8 cellular contexts compared by ENCODE assay signal in genomic region chr14:77099425-77100167, GRCh38. TPM values are rescaled to one million over a fixed set of nuclear protein-coding genes. Genes with fewer than 3 reads are reported as not detected.
DNase-seq lines count a peak whose midpoint lies in the region; ATAC-seq, FAIRE-seq and TF ChIP-seq lines count a peak whose summit lies in the region.

No MANE protein-coding gene starts in this region.

- no peaks in the 10 kb centered on the region for H4K20me1 ChIP-seq in PC-3 (ENCODE audit: low read length)
- H4K20me1 ChIP-seq in H1 (replicated peaks in 1 of 2; ENCODE audit: control insufficient read depth in 1 of 2, insufficient read depth in 2 of 2, low read length in 2 of 2): no peaks in the 10 kb centered on the region
- H4K20me1 ChIP-seq in neural cell (ENCODE audit: insufficient read depth): no peaks in the 10 kb centered on the region

- POLR2A ChIA-PET in PC-3 (lab: Charles Lee; ENCODE audit: unreplicated experiment) (no interaction called here), H1 (lab: Charles Lee; ENCODE audit: partially characterized antibody) (interaction anchor here (0.6 to 8.3 kb wide), 8 partner anchors 12 to 213 kb away, joined by 3 to 49 read pairs (median 5); partner anchors contain the start of gene IRF2BPL)

- no peak overlapping the region for H2AK5ac ChIP-seq in H1 (ENCODE audit: low read depth, low read length)

- ATAC-seq in left ventricle myocardium superior: no peak
- no peak for ATAC-seq in PC-3
- no peak for ATAC-seq in activated CD4-positive, CD25-positive, alpha-beta regulatory T cell treated with anti-CD3 and anti-CD28 coated beads, Interleukin-2, amount 50 U/mL, for 24 hours
- ATAC-seq in HG03342 (IDR thresholded peaks at IDR 0.05; ENCODE audit: unreplicated experiment): no peak

- FAIRE-seq in H1 (lab: Jason Lieb, UNC): no peak

- H3K4me2 ChIP-seq in PC-3 (ENCODE audit: low read length) (peak overlapping the region; percentile 94), H1 (ENCODE audit: insufficient read depth in 1 of 2, low read depth in 2 of 2, low read length in 2 of 2) (peak overlapping the region; percentile 82 to 96; a peak in 3 of 4 replicates), neural cell (ENCODE audit: low read length) (peak overlapping the region; percentile 93)

- H2BK120ac ChIP-seq in H1 (replicated peaks; ENCODE audit: low read depth, low read length): no peak overlapping the region

- H2BK20ac ChIP-seq in H1 (ENCODE audit: low read length): no peak overlapping the region

- peaks cover 14% of the 10 kb centered on the region; the same call in 1 of the 2 replicates for H3K23me2 ChIP-seq in H1 (ENCODE audit: low read depth, low read length)

- no peak overlapping the region for H2BK12ac ChIP-seq in H1 (ENCODE audit: low read depth, low read length)

- TF ChIP-seq EP300 in H1 (IDR thresholded peaks at IDR 0.05; ENCODE audit: borderline replicate concordance in 1 of 2, low read depth in 2 of 2, low read length in 2 of 2) (no peak), neural cell (conservative IDR thresholded peaks at IDR 0.05; ENCODE audit: poor library complexity, severe bottlenecking) (no peak)

- TF ChIP-seq RAD21 in H1 (IDR thresholded peaks at IDR 0.05 in 1 of 2, conservative IDR thresholded peaks at IDR 0.05 in 1 of 2; ENCODE audit: low read depth in 2 of 2, low read length in 2 of 2) (no peak), neural cell (conservative IDR thresholded peaks at IDR 0.05) (no peak)

- TSS peak; percentile 27 for BruUV-seq in PC-3 (replicated peaks; lab: Mats Ljungman, UMichigan)

- CTCF ChIA-PET in PC-3 (lab: Charles Lee): no interaction called here
- CTCF ChIA-PET in H1 (lab: Charles Lee; ENCODE audit: partially characterized antibody): interaction anchor here (0.5 to 56.8 kb wide), 10 partner anchors 11 to 227 kb away, joined by 3 to 1490 read pairs (median 6); partner anchors contain the start of gene ZDHHC22

- H2BK5ac ChIP-seq in H1 (ENCODE audit: low read depth, low read length): no peak overlapping the region

- H3K4me3 ChIP-seq in left ventricle myocardium inferior (peak overlapping the region; percentile 84), PC-3 (ENCODE audit: low read length) (peak overlapping the region; percentile 88), H1 (ENCODE audit: extremely low read depth in 1 of 4, insufficient read depth in 2 of 4, low read depth in 3 of 4, low read length in 4 of 4) (peak overlapping the region; percentile 87 to 96 (median 88); a peak in 5 of 8 replicates), neural cell (ENCODE audit: low read length) (peak overlapping the region; percentile 87)

- no peak overlapping the region for H4K5ac ChIP-seq in H1 (ENCODE audit: insufficient read length, low read depth, low read length)

- no peak overlapping the region for H3K14ac ChIP-seq in H1 (ENCODE audit: insufficient read length)

- H3K9ac ChIP-seq in PC-3 (ENCODE audit: low read length): no peak overlapping the region
- no peak overlapping the region for H3K9ac ChIP-seq in H1 (replicated peaks in 1 of 4; ENCODE audit: extremely low read depth in 1 of 4, low read depth in 3 of 4, low read length in 3 of 4)
- H3K9ac ChIP-seq in neural cell (ENCODE audit: low read length): peak overlapping the region; percentile 97

- no peak for TF ChIP-seq POLR2A in H1 (IDR thresholded peaks at IDR 0.05; ENCODE audit: control extremely low read depth in 1 of 2, low read depth in 2 of 2, low read length in 2 of 2)

- H3K56ac ChIP-seq in H1 (replicated peaks; ENCODE audit: insufficient read length, low read depth, low read length): no peak overlapping the region

- WGBS in H1 (ENCODE audit: extremely low coverage in 1 of 2, insufficient coverage in 1 of 2, insufficient read length in 1 of 2, insufficient replicate concordance in 2 of 2, low coverage in 1 of 2, low lambda C conversion rate in 2 of 2, missing lambda C conversion rate in 1 of 2), 2 experiments: 72% methylated on average over 7 of the region's 7 CpGs; no CpG with 5 or more reads in 1 of the 2 experiments

- DNase-seq in left ventricle myocardium inferior (no peak), left ventricle myocardium superior (no peak), PC-3 (peak; percentile 75), H1 (ENCODE audit: low read depth in 1 of 2, low spot score in 2 of 2) (no peak), SHP77 treated with DMSO at 0.1 percent for 48 hours (lab: John Stamatoyannopoulos, UW) (no peak)

- H3K36me3 ChIP-seq in left ventricle myocardium inferior: peaks cover 3% of the 10 kb centered on the region
- no peaks in the 10 kb centered on the region for H3K36me3 ChIP-seq in PC-3 (ENCODE audit: low read depth, low read length)
- no peaks in the 10 kb centered on the region for H3K36me3 ChIP-seq in H1 (ENCODE audit: control insufficient read depth in 2 of 4, insufficient read depth in 4 of 4, low read length in 3 of 4)
- H3K36me3 ChIP-seq in neural cell (ENCODE audit: insufficient read depth, low read length): no peaks in the 10 kb centered on the region

- H3K79me2 ChIP-seq in PC-3 (ENCODE audit: low read length) (peaks cover 79% of the 10 kb centered on the region), H1 (ENCODE audit: control insufficient read depth in 1 of 2, insufficient read depth in 2 of 2, low read length in 2 of 2) (peaks cover 4 to 71% of the 10 kb centered on the region in 2 experiments; a peak in 3 of 4 replicates), neural cell (replicated peaks; ENCODE audit: insufficient read depth, low read length) (peaks cover 32% of the 10 kb centered on the region)

- peaks cover 3% of the 10 kb centered on the region; the same call in 1 of the 2 replicates for H3K79me1 ChIP-seq in H1 (ENCODE audit: low read depth, low read length)

- no peak overlapping the region for H3K18ac ChIP-seq in H1 (ENCODE audit: extremely low read depth, low read length)

- H3F3A ChIP-seq in PC-3 (ENCODE audit: low read length, unreplicated experiment) (no peaks in the 10 kb centered on the region), neural cell (ENCODE audit: insufficient read depth, low read length, poor library complexity, severe bottlenecking) (no peaks in the 10 kb centered on the region)

- H3K9me2 ChIP-seq in PC-3 (replicated peaks; ENCODE audit: low read length) (no peaks in the 10 kb centered on the region), neural cell (ENCODE audit: insufficient read depth, low read length) (no peaks in the 10 kb centered on the region)

- intact Hi-C loops in left ventricle myocardium inferior (cut with micrococcal nuclease): no loop called here
- intact Hi-C loops in left ventricle myocardium superior (cut with micrococcal nuclease): no loop called here
- intact Hi-C loops in PC-3 (cut with micrococcal nuclease): loop anchor here (2.0 kb wide), 3 partner anchors 23 to 221 kb away; partner anchors contain the start of genes GSTZ1 and POMT2

- H2AFZ ChIP-seq in PC-3 (ENCODE audit: low read length) (no peak overlapping the region), H1 (ENCODE audit: low read length) (no peak overlapping the region), neural cell (ENCODE audit: low read depth, low read length) (no peak overlapping the region)

- no peak overlapping the region for H3K23ac ChIP-seq in H1 (ENCODE audit: insufficient read length)

- no peaks in the 10 kb centered on the region for H3K27me3 ChIP-seq in left ventricle myocardium inferior (ENCODE audit: low read depth)
- no peaks in the 10 kb centered on the region for H3K27me3 ChIP-seq in PC-3 (ENCODE audit: low read length)
- H3K27me3 ChIP-seq in H1 (replicated peaks in 1 of 4; ENCODE audit: control insufficient read depth in 3 of 4, extremely low read depth in 1 of 4, insufficient read depth in 3 of 4, low read length in 3 of 4): no peaks in the 10 kb centered on the region
- H3K27me3 ChIP-seq in neural cell (ENCODE audit: insufficient read depth, low read depth, low read length): no peaks in the 10 kb centered on the region

- H3K4me1 ChIP-seq in left ventricle myocardium inferior (peaks cover 78% of the 10 kb centered on the region), PC-3 (ENCODE audit: insufficient read depth, low read length) (peaks cover 27% of the 10 kb centered on the region), H1 (replicated peaks in 1 of 4; ENCODE audit: control insufficient read depth in 3 of 4, insufficient read depth in 4 of 4, low read length in 3 of 4) (peaks cover 4 to 12% (median 9%) of the 10 kb centered on the region in 4 experiments)

- H2BK15ac ChIP-seq in H1 (ENCODE audit: low read length): no peak overlapping the region

- no peak overlapping the region for H4K91ac ChIP-seq in H1 (replicated peaks; ENCODE audit: insufficient read length, low read length)

- no peak overlapping the region for H3K4ac ChIP-seq in H1 (replicated peaks; ENCODE audit: insufficient read length, low read depth, low read length)

- no peak overlapping the region for H4K8ac ChIP-seq in H1 (ENCODE audit: extremely low read depth, insufficient read depth, low read length)

- TF ChIP-seq CTCF in left ventricle myocardium inferior (IDR thresholded peaks at IDR 0.05; ENCODE audit: borderline replicate concordance): no peak
- TF ChIP-seq CTCF in PC-3 (conservative IDR thresholded peaks at IDR 0.05; ENCODE audit: low read depth, low read length): no peak
- no peak for TF ChIP-seq CTCF in H1 (IDR thresholded peaks at IDR 0.05; ENCODE audit: control extremely low read depth in 1 of 3, insufficient read depth in 1 of 3, low read depth in 1 of 3, low read length in 3 of 3)
- TF ChIP-seq CTCF in neural cell (IDR thresholded peaks at IDR 0.05; ENCODE audit: poor library complexity, severe bottlenecking): no peak

- peak overlapping the region; percentile 98 for H3K27ac ChIP-seq in left ventricle myocardium inferior (replicated peaks)
- H3K27ac ChIP-seq in PC-3 (ENCODE audit: low read length): no peak overlapping the region
- no peak overlapping the region for H3K27ac ChIP-seq in H1 (ENCODE audit: low read depth, low read length)
- no peak overlapping the region for H3K27ac ChIP-seq in neural cell (ENCODE audit: low read length)

- H3K9me3 ChIP-seq in left ventricle myocardium inferior (replicated peaks) (no peaks in the 10 kb centered on the region), PC-3 (ENCODE audit: low read length) (no peaks in the 10 kb centered on the region), H1 (ENCODE audit: insufficient read depth in 2 of 2, low read depth in 1 of 2, low read length in 1 of 2) (no peaks in the 10 kb centered on the region), neural cell (ENCODE audit: low read length) (no peaks in the 10 kb centered on the region)

RNA-seq across cellular contexts. Expression of gene CIPC, which starts 1.5 kb away (rescaled TPM):
- total RNA-seq in left ventricle myocardium inferior (70.3 TPM), left ventricle myocardium superior (89.7 TPM), PC-3 (2014; rRNA removed) (26.0 and 26.6 TPM in 2 replicates)
- total RNA-seq in H1 (2021; fragmentation: NEBNext Ultra II Directional; extraction: Animal tissue kit (Norgen Biotek cat#: 25700)): 31.7 and 32.7 TPM in 2 replicates
- polyA plus RNA-seq in H1 (2011; rRNA removed) (13.3 and 13.9 TPM in 2 replicates), neural cell (36.4 and 36.7 TPM in 2 replicates)
- 19.8 TPM for polyA plus RNA-seq in H1 (2011; cell fraction: cytosol; rRNA removed)
- polyA plus RNA-seq in H1 (2011; cell fraction: nucleus; rRNA removed): 14.3 TPM
- polyA plus RNA-seq in H1 (2012, experiment 1 of 2): 12.0 to 17.1 TPM (median 16.7 TPM) in 4 replicates
- 2.0 TPM for polyA plus RNA-seq in H1 (2012, experiment 2 of 2)
- polyA plus RNA-seq in H1 (2013, experiment 1 of 2): 15.9 TPM
- polyA plus RNA-seq in H1 (2013, experiment 2 of 2): 15.4 TPM
- 41.1 and 42.1 TPM in 2 replicates for polyA minus RNA-seq in H1 (2011; rRNA and poly(A)+ RNA removed)
- polyA minus RNA-seq in H1 (2011; cell fraction: cytosol; rRNA and poly(A)+ RNA removed): 17.5 TPM
- polyA minus RNA-seq in H1 (2011; cell fraction: nucleus; rRNA and poly(A)+ RNA removed): 15.8 TPM
- 53.6 and 56.4 TPM in 2 replicates for polyA minus RNA-seq in neural cell

RNA-seq across cellular contexts. Expression of gene ZDHHC22, which starts 42.0 kb away (rescaled TPM):
- total RNA-seq in left ventricle myocardium inferior (not detected), left ventricle myocardium superior (not detected), PC-3 (2014; rRNA removed) (0.15 and 0.81 TPM in 2 replicates)
- 55.2 and 59.3 TPM in 2 replicates for total RNA-seq in H1 (2021; fragmentation: NEBNext Ultra II Directional; extraction: Animal tissue kit (Norgen Biotek cat#: 25700))
- polyA plus RNA-seq in H1 (2011; rRNA removed) (23.8 and 30.7 TPM in 2 replicates), neural cell (4.3 and 5.1 TPM in 2 replicates)
- 20.3 TPM for polyA plus RNA-seq in H1 (2011; cell fraction: cytosol; rRNA removed)
- polyA plus RNA-seq in H1 (2011; cell fraction: nucleus; rRNA removed): 28.0 TPM
- 45.5 to 55.8 TPM (median 50.5 TPM) in 4 replicates for polyA plus RNA-seq in H1 (2012, experiment 1 of 2)
- 46.2 TPM for polyA plus RNA-seq in H1 (2012, experiment 2 of 2)
- polyA plus RNA-seq in H1 (2013, experiment 1 of 2): 62.0 TPM
- 72.6 TPM for polyA plus RNA-seq in H1 (2013, experiment 2 of 2)
- 23.4 and 26.4 TPM in 2 replicates for polyA minus RNA-seq in H1 (2011; rRNA and poly(A)+ RNA removed)
- polyA minus RNA-seq in H1 (2011; cell fraction: cytosol; rRNA and poly(A)+ RNA removed): 10.2 TPM
- 11.5 TPM for polyA minus RNA-seq in H1 (2011; cell fraction: nucleus; rRNA and poly(A)+ RNA removed)
- polyA minus RNA-seq in neural cell: 4.5 and 6.8 TPM in 2 replicates

Comparison
In these comparisons a context has a peak if more than half of its experiments do, and no peak if none do; other contexts are left out.
1. RNA of gene ZDHHC22, which starts 42.0 kb away (total RNA-seq): 55.2 to 59.3 TPM in H1; 0.15 to 0.81 TPM in PC-3, not detected in left ventricle myocardium inferior (single experiment) and not detected in left ventricle myocardium superior (single experiment); every median in the first group is over 10 times any median in the second.
2. Peak in every context shown above with its lines, with median percentiles within 50 percentile points of each other: H3K4me3 ChIP-seq and H3K4me2 ChIP-seq.